ENCODE assay signal across 8 cellular contexts in the genomic region with DNA sequence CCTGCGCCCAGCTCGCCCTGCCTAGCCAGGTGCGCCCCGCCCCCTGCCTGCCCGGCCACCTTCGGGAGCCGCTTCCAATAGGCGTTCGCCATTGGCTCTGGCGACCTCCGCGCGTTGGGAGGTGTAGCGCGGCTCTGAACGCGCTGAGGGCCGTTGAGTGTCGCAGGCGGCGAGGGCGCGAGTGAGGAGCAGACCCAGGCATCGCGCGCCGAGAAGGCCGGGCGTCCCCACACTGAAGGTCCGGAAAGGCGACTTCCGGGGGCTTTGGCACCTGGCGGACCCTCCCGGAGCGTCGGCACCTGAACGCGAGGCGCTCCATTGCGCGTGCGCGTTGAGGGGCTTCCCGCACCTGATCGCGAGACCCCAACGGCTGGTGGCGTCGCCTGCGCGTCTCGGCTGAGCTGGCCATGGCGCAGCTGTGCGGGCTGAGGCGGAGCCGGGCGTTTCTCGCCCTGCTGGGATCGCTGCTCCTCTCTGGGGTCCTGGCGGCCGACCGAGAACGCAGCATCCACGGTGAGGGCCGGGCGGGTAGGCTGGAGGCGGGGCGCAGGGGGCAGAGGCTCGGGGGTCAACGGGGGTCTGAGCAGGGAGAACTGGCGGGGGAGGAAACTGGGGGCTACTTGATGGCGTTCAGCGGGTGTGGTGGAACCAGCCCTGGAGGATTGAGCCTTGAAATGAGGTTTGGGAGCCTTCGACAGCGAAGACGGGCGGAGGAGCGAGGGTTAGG. TPM values are rescaled to one million over a fixed set of nuclear protein-coding genes. Genes with fewer than 3 reads are reported as not detected.
DNase-seq lines count a peak whose midpoint lies in the region; ATAC-seq and TF ChIP-seq lines count a peak whose summit lies in the region.

A gene with protein sequence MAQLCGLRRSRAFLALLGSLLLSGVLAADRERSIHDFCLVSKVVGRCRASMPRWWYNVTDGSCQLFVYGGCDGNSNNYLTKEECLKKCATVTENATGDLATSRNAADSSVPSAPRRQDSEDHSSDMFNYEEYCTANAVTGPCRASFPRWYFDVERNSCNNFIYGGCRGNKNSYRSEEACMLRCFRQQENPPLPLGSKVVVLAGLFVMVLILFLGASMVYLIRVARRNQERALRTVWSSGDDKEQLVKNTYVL (plus strand): TSS at position 88 of the 727 bp plus-strand sequence. CDS start 320 bp downstream, at position 408.

- no peaks in the 10 kb centered on the region for H3K36me3 ChIP-seq in CD8-positive, alpha-beta memory T cell (ENCODE audit: insufficient read depth, low read length)

- peaks cover 0 to 2% (median 0%) of the 10 kb centered on the region in 5 donors for H3K9me3 Mint-ChIP-seq in CD8-positive, alpha-beta memory T cell

- ATAC-seq in HG02759 (IDR thresholded peaks at IDR 0.05; ENCODE audit: unreplicated experiment) (peak; percentile 43), SK-N-SH treated with all-trans-retinoic acid at 6 μM for 48 hours (peak; percentile 38), left colon (peak; percentile 11)

- intact Hi-C loops in left colon (cut with DNase I, micrococcal nuclease): no loop called here

- H3K27ac Mint-ChIP-seq in CD8-positive, alpha-beta memory T cell: peak within 1 kb of the TSS in 7 of 8 donors; percentile 70 to 94 (median 84)

- H3K27me3 Mint-ChIP-seq in CD8-positive, alpha-beta memory T cell: peaks cover 4 to 12% of the 10 kb centered on the region in 2 donors

- peak in 2 of 5 donors; percentile 45 to 72 for DNase-seq in CD8-positive, alpha-beta memory T cell
- peak in 28 of 61 donors; percentile 11 to 77 (median 49) for DNase-seq in caudate nucleus (lab: John Stamatoyannopoulos, UW)
- no peak for DNase-seq in left colon
- DNase-seq in stimulated activated CD8-positive, alpha-beta memory T cell treated with anti-CD3 and anti-CD28 coated beads, Interleukin-12 subunit alpha, Interleukin-12 subunit beta, amount 100 ng/mL, for 4 hours (ENCODE audit: low read depth): peak; percentile 25
- no peak for DNase-seq in pons (ENCODE audit: low spot score)
- no peak for DNase-seq in NK-92 treated with Interleukin-12 subunit alpha and Interleukin-12 subunit beta, amount 100 ng/mL, for 24 hours (lab: John Stamatoyannopoulos, UW)

- H3K27me3 ChIP-seq in CD8-positive, alpha-beta memory T cell (ENCODE audit: insufficient read depth, low read length, poor library complexity, severe bottlenecking): no peaks in the 10 kb centered on the region

- peak within 1 kb of the TSS; percentile 76 to 91 (median 84) for H3K4me3 Mint-ChIP-seq in CD8-positive, alpha-beta memory T cell

- CTCF ChIA-PET in CD8-positive, alpha-beta memory T cell (lab: Charles Lee): interaction anchor here (0.7 to 2.0 kb wide), 3 partner anchors 20 to 110 kb away, joined by 4 to 7 read pairs (median 4); a partner anchor contains a TSS

- H3K27ac ChIP-seq in CD8-positive, alpha-beta memory T cell (ENCODE audit: low read depth, low read length): no peak within 1 kb of the TSS
- peak within 1 kb of the TSS; percentile 62 for H3K27ac ChIP-seq in caudate nucleus (ENCODE audit: low read depth, low read length)

- no peaks in the 10 kb centered on the region for H3K36me3 Mint-ChIP-seq in CD8-positive, alpha-beta memory T cell

- POLR2A ChIA-PET in CD8-positive, alpha-beta memory T cell (lab: Charles Lee): interaction anchor here (0.5 to 0.7 kb wide), 2 partner anchors 51 to 1182 kb away, joined by 3 to 9 read pairs; no protein-coding TSS in a partner anchor

- no peaks in the 10 kb centered on the region for H3K9me3 ChIP-seq in CD8-positive, alpha-beta memory T cell (ENCODE audit: low read length)

- H3K4me3 ChIP-seq in CD8-positive, alpha-beta memory T cell (ENCODE audit: low read length): peak within 1 kb of the TSS; percentile 55

- H3K4me1 ChIP-seq in CD8-positive, alpha-beta memory T cell (ENCODE audit: insufficient read depth, low read length): peaks cover 17% of the 10 kb centered on the region

- peaks cover 18 to 27% (median 19%) of the 10 kb centered on the region in 3 donors for H3K4me1 Mint-ChIP-seq in CD8-positive, alpha-beta memory T cell

TF ChIP-seq in SK-N-SH treated with all-trans-retinoic acid at 6 μM for 48 hours, 23 proteins besides CTCF, POLR2A, EP300 and RAD21 (continues in another document):
- TF ChIP-seq, protein P1, sequence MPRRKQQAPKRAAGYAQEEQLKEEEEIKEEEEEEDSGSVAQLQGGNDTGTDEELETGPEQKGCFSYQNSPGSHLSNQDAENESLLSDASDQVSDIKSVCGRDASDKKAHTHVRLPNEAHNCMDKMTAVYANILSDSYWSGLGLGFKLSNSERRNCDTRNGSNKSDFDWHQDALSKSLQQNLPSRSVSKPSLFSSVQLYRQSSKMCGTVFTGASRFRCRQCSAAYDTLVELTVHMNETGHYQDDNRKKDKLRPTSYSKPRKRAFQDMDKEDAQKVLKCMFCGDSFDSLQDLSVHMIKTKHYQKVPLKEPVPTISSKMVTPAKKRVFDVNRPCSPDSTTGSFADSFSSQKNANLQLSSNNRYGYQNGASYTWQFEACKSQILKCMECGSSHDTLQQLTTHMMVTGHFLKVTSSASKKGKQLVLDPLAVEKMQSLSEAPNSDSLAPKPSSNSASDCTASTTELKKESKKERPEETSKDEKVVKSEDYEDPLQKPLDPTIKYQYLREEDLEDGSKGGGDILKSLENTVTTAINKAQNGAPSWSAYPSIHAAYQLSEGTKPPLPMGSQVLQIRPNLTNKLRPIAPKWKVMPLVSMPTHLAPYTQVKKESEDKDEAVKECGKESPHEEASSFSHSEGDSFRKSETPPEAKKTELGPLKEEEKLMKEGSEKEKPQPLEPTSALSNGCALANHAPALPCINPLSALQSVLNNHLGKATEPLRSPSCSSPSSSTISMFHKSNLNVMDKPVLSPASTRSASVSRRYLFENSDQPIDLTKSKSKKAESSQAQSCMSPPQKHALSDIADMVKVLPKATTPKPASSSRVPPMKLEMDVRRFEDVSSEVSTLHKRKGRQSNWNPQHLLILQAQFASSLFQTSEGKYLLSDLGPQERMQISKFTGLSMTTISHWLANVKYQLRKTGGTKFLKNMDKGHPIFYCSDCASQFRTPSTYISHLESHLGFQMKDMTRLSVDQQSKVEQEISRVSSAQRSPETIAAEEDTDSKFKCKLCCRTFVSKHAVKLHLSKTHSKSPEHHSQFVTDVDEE (CRISPR knock-in tag; IDR thresholded peaks at IDR 0.05): no peak
- TF ChIP-seq, protein P2, sequence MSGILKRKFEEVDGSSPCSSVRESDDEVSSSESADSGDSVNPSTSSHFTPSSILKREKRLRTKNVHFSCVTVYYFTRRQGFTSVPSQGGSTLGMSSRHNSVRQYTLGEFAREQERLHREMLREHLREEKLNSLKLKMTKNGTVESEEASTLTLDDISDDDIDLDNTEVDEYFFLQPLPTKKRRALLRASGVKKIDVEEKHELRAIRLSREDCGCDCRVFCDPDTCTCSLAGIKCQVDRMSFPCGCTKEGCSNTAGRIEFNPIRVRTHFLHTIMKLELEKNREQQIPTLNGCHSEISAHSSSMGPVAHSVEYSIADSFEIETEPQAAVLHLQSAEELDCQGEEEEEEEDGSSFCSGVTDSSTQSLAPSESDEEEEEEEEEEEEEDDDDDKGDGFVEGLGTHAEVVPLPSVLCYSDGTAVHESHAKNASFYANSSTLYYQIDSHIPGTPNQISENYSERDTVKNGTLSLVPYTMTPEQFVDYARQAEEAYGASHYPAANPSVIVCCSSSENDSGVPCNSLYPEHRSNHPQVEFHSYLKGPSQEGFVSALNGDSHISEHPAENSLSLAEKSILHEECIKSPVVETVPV (CRISPR knock-in tag; IDR thresholded peaks at IDR 0.05): no peak
- no peak for TF ChIP-seq OSR1 (CRISPR knock-in tag; IDR thresholded peaks at IDR 0.05)
- TF ChIP-seq, protein P3, sequence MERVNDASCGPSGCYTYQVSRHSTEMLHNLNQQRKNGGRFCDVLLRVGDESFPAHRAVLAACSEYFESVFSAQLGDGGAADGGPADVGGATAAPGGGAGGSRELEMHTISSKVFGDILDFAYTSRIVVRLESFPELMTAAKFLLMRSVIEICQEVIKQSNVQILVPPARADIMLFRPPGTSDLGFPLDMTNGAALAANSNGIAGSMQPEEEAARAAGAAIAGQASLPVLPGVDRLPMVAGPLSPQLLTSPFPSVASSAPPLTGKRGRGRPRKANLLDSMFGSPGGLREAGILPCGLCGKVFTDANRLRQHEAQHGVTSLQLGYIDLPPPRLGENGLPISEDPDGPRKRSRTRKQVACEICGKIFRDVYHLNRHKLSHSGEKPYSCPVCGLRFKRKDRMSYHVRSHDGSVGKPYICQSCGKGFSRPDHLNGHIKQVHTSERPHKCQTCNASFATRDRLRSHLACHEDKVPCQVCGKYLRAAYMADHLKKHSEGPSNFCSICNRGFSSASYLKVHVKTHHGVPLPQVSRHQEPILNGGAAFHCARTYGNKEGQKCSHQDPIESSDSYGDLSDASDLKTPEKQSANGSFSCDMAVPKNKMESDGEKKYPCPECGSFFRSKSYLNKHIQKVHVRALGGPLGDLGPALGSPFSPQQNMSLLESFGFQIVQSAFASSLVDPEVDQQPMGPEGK (CRISPR knock-in tag; IDR thresholded peaks at IDR 0.05; ENCODE audit: borderline replicate concordance): no peak
- TF ChIP-seq, protein P4, sequence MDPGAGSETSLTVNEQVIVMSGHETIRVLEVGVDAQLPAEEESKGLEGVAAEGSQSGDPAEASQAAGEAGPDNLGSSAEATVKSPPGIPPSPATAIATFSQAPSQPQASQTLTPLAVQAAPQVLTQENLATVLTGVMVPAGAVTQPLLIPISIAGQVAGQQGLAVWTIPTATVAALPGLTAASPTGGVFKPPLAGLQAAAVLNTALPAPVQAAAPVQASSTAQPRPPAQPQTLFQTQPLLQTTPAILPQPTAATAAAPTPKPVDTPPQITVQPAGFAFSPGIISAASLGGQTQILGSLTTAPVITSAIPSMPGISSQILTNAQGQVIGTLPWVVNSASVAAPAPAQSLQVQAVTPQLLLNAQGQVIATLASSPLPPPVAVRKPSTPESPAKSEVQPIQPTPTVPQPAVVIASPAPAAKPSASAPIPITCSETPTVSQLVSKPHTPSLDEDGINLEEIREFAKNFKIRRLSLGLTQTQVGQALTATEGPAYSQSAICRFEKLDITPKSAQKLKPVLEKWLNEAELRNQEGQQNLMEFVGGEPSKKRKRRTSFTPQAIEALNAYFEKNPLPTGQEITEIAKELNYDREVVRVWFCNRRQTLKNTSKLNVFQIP (CRISPR knock-in tag; IDR thresholded peaks at IDR 0.05; ENCODE audit: borderline replicate concordance, low read depth): no peak
- TF ChIP-seq ZNF565 (CRISPR knock-in tag; conservative IDR thresholded peaks at IDR 0.05; ENCODE audit: low read depth): no peak
- TF ChIP-seq ZFP30 (CRISPR knock-in tag; IDR thresholded peaks at IDR 0.05): no peak
- no peak for TF ChIP-seq ZNF8 (CRISPR knock-in tag; IDR thresholded peaks at IDR 0.05)
- TF ChIP-seq RARB (CRISPR knock-in tag; IDR thresholded peaks at IDR 0.05): no peak
- TF ChIP-seq PPARA (CRISPR knock-in tag; IDR thresholded peaks at IDR 0.05; ENCODE audit: borderline replicate concordance): no peak
- no peak for TF ChIP-seq ESRRG (CRISPR knock-in tag; IDR thresholded peaks at IDR 0.05)
- no peak for TF ChIP-seq ISL1 (CRISPR knock-in tag; IDR thresholded peaks at IDR 0.05)
- no peak for TF ChIP-seq BACH2 (CRISPR knock-in tag; IDR thresholded peaks at IDR 0.05; ENCODE audit: borderline replicate concordance)
- TF ChIP-seq ZC3H10 (CRISPR knock-in tag; IDR thresholded peaks at IDR 0.05): no peak

RNA-seq across cellular contexts. Expression of the gene that starts here (rescaled TPM):
- total RNA-seq in CD8-positive, alpha-beta memory T cell: 10 to 100 TPM; 27.9 to 29.4 TPM
- 49.5 TPM for polyA plus RNA-seq in CD8-positive, alpha-beta memory T cell
- total RNA-seq in left colon: 100 to 1,000 TPM; 852 to 964 TPM

Comparison
In these comparisons a context has a peak if more than half of its experiments do, and no peak if none do; other contexts are left out.
1. RNA of the gene that starts here (total RNA-seq): 852 to 964 TPM in left colon; 27.9 to 29.4 TPM in CD8-positive, alpha-beta memory T cell; every median in the first group is over 10 times any median in the second.
2. Peak in every context shown above with its lines, with median percentiles within 50 percentile points of each other: ATAC-seq.